1 cellular context compared by ENCODE assay signal in the genomic region with DNA sequence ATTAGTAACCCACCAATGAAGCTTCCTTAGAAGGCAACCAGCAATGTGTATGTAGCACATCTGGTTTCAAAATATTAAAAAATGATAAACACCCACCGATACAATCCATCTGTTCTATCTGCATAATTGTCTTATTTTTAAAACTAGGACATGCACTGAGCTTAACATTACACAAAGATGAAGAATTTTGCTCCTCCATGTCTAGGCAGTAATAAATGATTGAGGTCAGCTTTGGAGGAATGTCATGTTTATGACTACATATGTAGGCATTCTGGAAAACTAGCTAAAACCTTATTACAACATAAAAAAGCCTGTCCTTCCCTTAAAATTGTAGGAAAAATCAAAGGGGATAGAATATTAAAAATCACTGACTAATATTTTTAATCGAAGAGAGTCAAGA.
TF ChIP-seq lines count a peak whose summit lies in the region.

No MANE protein-coding gene starts in this region.

TF ChIP-seq in HepG2, 621 proteins besides CTCF, POLR2A, EP300 and RAD21:
- TF ChIP-seq, protein P1, sequence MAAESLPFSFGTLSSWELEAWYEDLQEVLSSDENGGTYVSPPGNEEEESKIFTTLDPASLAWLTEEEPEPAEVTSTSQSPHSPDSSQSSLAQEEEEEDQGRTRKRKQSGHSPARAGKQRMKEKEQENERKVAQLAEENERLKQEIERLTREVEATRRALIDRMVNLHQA (CRISPR knock-in tag; IDR thresholded peaks at IDR 0.05), result no peak
- TF ChIP-seq ZKSCAN5 (CRISPR knock-in tag; IDR thresholded peaks at IDR 0.05), result no peak
- TF ChIP-seq ZMYM4 (CRISPR knock-in tag; IDR thresholded peaks at IDR 0.05), result no peak
- no peak for TF ChIP-seq POGZ (CRISPR knock-in tag; IDR thresholded peaks at IDR 0.05)
- TF ChIP-seq ZNF484 (CRISPR knock-in tag; IDR thresholded peaks at IDR 0.05; ENCODE audit: borderline replicate concordance, low read depth), result no peak
- no peak for TF ChIP-seq JUNB (CRISPR knock-in tag; IDR thresholded peaks at IDR 0.05; ENCODE audit: borderline replicate concordance)
- no peak for TF ChIP-seq SKI (IDR thresholded peaks at IDR 0.05; ENCODE audit: partially characterized antibody)
